ENCODE assay signal across 8 cellular contexts in genomic region chr10:72353028-72353962, GRCh38. TPM values are rescaled to one million over a fixed set of nuclear protein-coding genes. Genes with fewer than 3 reads are reported as not detected.
DNase-seq lines count a peak whose midpoint lies in the region; ATAC-seq and TF ChIP-seq lines count a peak whose summit lies in the region.

No MANE protein-coding gene starts in this region.

- POLR2A ChIA-PET in activated CD4-positive, alpha-beta T cell treated with anti-CD3 and anti-CD28 coated beads, Interleukin-2, amount 10 ng/mL, durations not matched to agents 7 days and 5 days (lab: Charles Lee): no interaction called here

- no peak overlapping the region for H3K27ac ChIP-seq in trophoblast cell (ENCODE audit: low read depth, low read length)

- H2BK12ac ChIP-seq in trophoblast cell (ENCODE audit: low read length): no peak overlapping the region

- no peaks in the 10 kb centered on the region for H3K9me3 Mint-ChIP-seq in activated CD4-positive, alpha-beta T cell treated with anti-CD3 and anti-CD28 coated beads, Interleukin-2, amount 10 ng/mL, durations not matched to agents 7 days and 5 days

- peaks cover 4% of the 10 kb centered on the region for H3K79me2 ChIP-seq in trophoblast cell (ENCODE audit: control insufficient read depth, insufficient read depth, low read length, poor library complexity)

- no peak overlapping the region for H3K14ac ChIP-seq in trophoblast cell (ENCODE audit: low read length)

- peak overlapping the region; percentile 50 for H3K4ac ChIP-seq in trophoblast cell (ENCODE audit: low read depth, low read length)

- no peak for DNase-seq in activated CD4-positive, alpha-beta T cell treated with anti-CD3 and anti-CD28 coated beads, Interleukin-2, amount 10 ng/mL, durations not matched to agents 7 days and 5 days
- DNase-seq in activated CD4-positive, alpha-beta T cell treated with anti-CD3 and anti-CD28 coated beads for 48 hours: no peak
- DNase-seq in T-helper 17 cell: no peak
- DNase-seq in fibroblast of villous mesenchyme (ENCODE audit: low read depth): peak; percentile 53
- peak in 1 of 2 donors; percentile 40 for DNase-seq in trophoblast cell
- DNase-seq in GM10266 (ENCODE audit: extremely low spot score): no peak
- DNase-seq in stimulated activated CD4-positive, alpha-beta T cell treated with anti-CD3 and anti-CD28 coated beads, Interleukin-2, amount 100 ng/mL, for 48 hours: no peak
- DNase-seq in T-helper 9 cell: no peak

- no peaks in the 10 kb centered on the region for H3K27me3 Mint-ChIP-seq in activated CD4-positive, alpha-beta T cell treated with anti-CD3 and anti-CD28 coated beads, Interleukin-2, amount 10 ng/mL, durations not matched to agents 7 days and 5 days
- no peaks in the 10 kb centered on the region for H3K27me3 Mint-ChIP-seq in T-helper 17 cell

- no peak for TF ChIP-seq CTCF in fibroblast of villous mesenchyme (IDR thresholded peaks at IDR 0.05; ENCODE audit: insufficient read depth, low read depth, low read length)
- TF ChIP-seq CTCF in GM10266 (IDR thresholded peaks at IDR 0.05; ENCODE audit: control insufficient read depth, insufficient read depth, low read depth, missing control alignments): no peak

- H3K4me1 ChIP-seq in trophoblast cell (ENCODE audit: control insufficient read depth in 1 of 2, insufficient read depth in 2 of 2, low read length in 2 of 2): peaks cover 0 to 6% of the 10 kb centered on the region in 2 experiments

- peaks cover 7% of the 10 kb centered on the region for H3K79me1 ChIP-seq in trophoblast cell (ENCODE audit: low read length)

- peaks cover 21% of the 10 kb centered on the region for H3K36me3 Mint-ChIP-seq in activated CD4-positive, alpha-beta T cell treated with anti-CD3 and anti-CD28 coated beads, Interleukin-2, amount 10 ng/mL, durations not matched to agents 7 days and 5 days (ENCODE audit: low read depth)
- peaks cover 9% of the 10 kb centered on the region for H3K36me3 Mint-ChIP-seq in T-helper 17 cell (ENCODE audit: low read depth)

- peak overlapping the region; percentile 98 for H3K27ac Mint-ChIP-seq in activated CD4-positive, alpha-beta T cell treated with anti-CD3 and anti-CD28 coated beads, Interleukin-2, amount 10 ng/mL, durations not matched to agents 7 days and 5 days
- H3K27ac Mint-ChIP-seq in T-helper 17 cell: peak overlapping the region; percentile 95

- peak overlapping the region; percentile 87 for H3K9ac ChIP-seq in trophoblast cell (ENCODE audit: low read length)

- peaks cover 11 to 25% of the 10 kb centered on the region in 2 experiments for H3K36me3 ChIP-seq in trophoblast cell (ENCODE audit: control insufficient read depth in 1 of 2, insufficient read depth in 2 of 2, low read length in 2 of 2)

- CTCF ChIA-PET in activated CD4-positive, alpha-beta T cell treated with anti-CD3 and anti-CD28 coated beads, Interleukin-2, amount 10 ng/mL, durations not matched to agents 7 days and 5 days (lab: Charles Lee): interaction anchor here (1.2 to 5.0 kb wide), 7 partner anchors 8 to 481 kb away, joined by 3 to 28 read pairs (median 4); no protein-coding TSS in a partner anchor

- no peak overlapping the region for H3K23ac ChIP-seq in trophoblast cell (ENCODE audit: low read length)

- H4K91ac ChIP-seq in trophoblast cell (ENCODE audit: low read depth, low read length): peak overlapping the region; percentile 44

- no peaks in the 10 kb centered on the region for H3K27me3 ChIP-seq in trophoblast cell (ENCODE audit: insufficient read depth, low read length)

- no peak overlapping the region for H3K18ac ChIP-seq in trophoblast cell (ENCODE audit: low read length)

- H3K4me1 Mint-ChIP-seq in activated CD4-positive, alpha-beta T cell treated with anti-CD3 and anti-CD28 coated beads, Interleukin-2, amount 10 ng/mL, durations not matched to agents 7 days and 5 days: peaks cover 44% of the 10 kb centered on the region
- H3K4me1 Mint-ChIP-seq in T-helper 17 cell: peaks cover 46% of the 10 kb centered on the region

- peak overlapping the region; percentile 14 for H2AFZ ChIP-seq in trophoblast cell (ENCODE audit: insufficient read depth, low read length, poor library complexity)

- H2AK5ac ChIP-seq in trophoblast cell (ENCODE audit: low read length): no peak overlapping the region

- H4K8ac ChIP-seq in trophoblast cell (ENCODE audit: low read depth, low read length): peak overlapping the region; percentile 97

- H3K4me3 ChIP-seq in fibroblast of villous mesenchyme (ENCODE audit: low read depth, low read length) (peak overlapping the region; percentile 98), trophoblast cell (ENCODE audit: low read depth, low read length) (peak overlapping the region; percentile 97)

- H3K4me2 ChIP-seq in trophoblast cell (ENCODE audit: low read length): peak overlapping the region; percentile 68

- H3K9me3 ChIP-seq in T-helper 17 cell (ENCODE audit: control insufficient read depth, low read length, poor library complexity, severe bottlenecking) (no peaks in the 10 kb centered on the region), trophoblast cell (ENCODE audit: insufficient read depth, low read depth, low read length) (no peaks in the 10 kb centered on the region)

- H4K12ac ChIP-seq in trophoblast cell (ENCODE audit: low read depth, low read length): no peak overlapping the region

- no CpG with 5 or more reads among the region's 18 CpGs for WGBS in trophoblast cell (ENCODE audit: extremely low coverage, insufficient coverage, insufficient read length)

- H2BK5ac ChIP-seq in trophoblast cell (ENCODE audit: low read depth, low read length, poor library complexity): no peak overlapping the region

- H2BK120ac ChIP-seq in trophoblast cell (ENCODE audit: insufficient read depth, low read length, poor library complexity): no peak overlapping the region

- peak overlapping the region; percentile 96 for H3K4me3 Mint-ChIP-seq in activated CD4-positive, alpha-beta T cell treated with anti-CD3 and anti-CD28 coated beads, Interleukin-2, amount 10 ng/mL, durations not matched to agents 7 days and 5 days
- peak overlapping the region; percentile 97 for H3K4me3 Mint-ChIP-seq in T-helper 17 cell

- ATAC-seq in T-helper 17 cell: no peak

RNA-seq across cellular contexts. Expression of gene DNAJB12, which starts 1.4 kb away (rescaled TPM):
- total RNA-seq in activated CD4-positive, alpha-beta T cell treated with anti-CD3 and anti-CD28 coated beads, Interleukin-2, amount 10 ng/mL, durations not matched to agents 7 days and 5 days: 10 to 100 TPM; 31.8 to 34.5 TPM
- total RNA-seq in T-helper 17 cell: 10 to 100 TPM; 32.7 to 42.9 TPM
- total RNA-seq in fibroblast of villous mesenchyme: 32.5 and 32.8 TPM in 2 replicates
- polyA plus RNA-seq in trophoblast cell (2013): 17.3 and 17.4 TPM in 2 replicates
